ENCODE assay signal across 12 cellular contexts in the genomic region with DNA sequence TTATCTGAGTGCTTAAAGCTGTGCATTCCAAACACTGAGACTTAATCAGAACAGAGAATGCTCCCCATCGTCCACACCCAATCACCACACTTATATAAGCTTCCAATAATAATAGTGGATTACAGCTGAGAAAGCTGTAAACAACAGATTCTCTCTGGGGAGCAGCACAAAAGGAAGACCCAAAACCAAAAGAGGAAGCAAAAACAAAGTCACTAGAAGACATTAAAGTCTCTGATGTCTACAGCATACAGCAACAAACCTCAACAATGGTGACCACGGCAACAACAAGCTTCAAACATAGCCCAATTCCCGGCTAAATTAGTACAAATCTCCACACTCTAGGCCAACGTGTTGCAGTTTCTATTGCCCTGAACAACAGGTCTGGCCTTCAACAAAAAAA. TPM values are rescaled to one million over a fixed set of nuclear protein-coding genes. Genes with fewer than 3 reads are reported as not detected.
DNase-seq lines count a peak whose midpoint lies in the region; ATAC-seq and TF ChIP-seq lines count a peak whose summit lies in the region.
"Had no signal": no experiment of that assay in that cellular context is flagged by ENCODE, and none has a peak within 500 bp of the region (broad histone marks: within the 10 kb centered on the region; RNA-seq: fewer than 3 reads in every experiment).

No MANE protein-coding gene starts in this region.

- H3K4me3 ChIP-seq in HUES48 (ENCODE audit: low read depth, low read length), result no peak overlapping the region
- H3K4me3 ChIP-seq in upper lobe of left lung, result no peak overlapping the region
- H3K4me3 ChIP-seq in gastroesophageal sphincter, result no peak overlapping the region

- H3K36me3 ChIP-seq in HUES48 (ENCODE audit: control insufficient read depth, insufficient read depth, low read length) (no peaks in the 10 kb centered on the region), upper lobe of left lung (peaks cover 0 to 9% (median 3%) of the 10 kb centered on the region in 4 donors), gastroesophageal sphincter (peaks cover 0 to 32% of the 10 kb centered on the region in 2 donors)

- no peak for TF ChIP-seq CTCF in endothelial cell (IDR thresholded peaks at IDR 0.05; ENCODE audit: unreplicated experiment)
- no peak for TF ChIP-seq CTCF in upper lobe of left lung (IDR thresholded peaks at IDR 0.05)
- TF ChIP-seq CTCF in gastroesophageal sphincter (IDR thresholded peaks at IDR 0.05), result no peak

- H3K4me1 Mint-ChIP-seq in endothelial cell (ENCODE audit: unreplicated experiment), result peaks cover 6% of the 10 kb centered on the region

- H3K9me3 ChIP-seq in HUES48 (ENCODE audit: control insufficient read depth, insufficient read depth, low read length), result no peaks in the 10 kb centered on the region
- H3K9me3 ChIP-seq in upper lobe of left lung, result no peaks in the 10 kb centered on the region
- no peaks in the 10 kb centered on the region for H3K9me3 ChIP-seq in gastroesophageal sphincter

- H3K27ac ChIP-seq in HUES48 (ENCODE audit: low read depth, low read length) (peak overlapping the region; percentile 17), upper lobe of left lung (no peak overlapping the region), gastroesophageal sphincter (no peak overlapping the region)

- TF ChIP-seq POLR2A in upper lobe of left lung (IDR thresholded peaks at IDR 0.05) (no peak), gastroesophageal sphincter (IDR thresholded peaks at IDR 0.05) (no peak)

- DNase-seq in endothelial cell (ENCODE audit: low spot score) (no peak), SKM-1 (lab: John Stamatoyannopoulos, UW; ENCODE audit: unreplicated experiment) (no peak), HCEC 1CT (no peak), upper lobe of left lung (no peak)
- DNase-seq: activated T-cell treated with anti-CD3 and anti-CD28 coated beads, Interleukin-2, amount 50 U/mL, for 24 hours; mesenchymal stem cell; NCI-H510A treated with DMSO at 0.1 percent for 48 hours; T-helper 1 cell had no signal

- H3K9ac ChIP-seq in HUES48 (ENCODE audit: low read depth, low read length), result no peak overlapping the region

- TF ChIP-seq EP300 in upper lobe of left lung (IDR thresholded peaks at IDR 0.05) (no peak), gastroesophageal sphincter (IDR thresholded peaks at IDR 0.05) (no peak)

- WGBS in upper lobe of left lung, 2 donors, result 62 to 71% methylated on average over 4 of the region's 4 CpGs
- WGBS in gastroesophageal sphincter (ENCODE audit: low coverage in 1 of 2), 2 donors, result 40 to 52% methylated on average over 3 to 4 of the region's 4 CpGs

- H3K4me1 ChIP-seq in HUES48 (ENCODE audit: control insufficient read depth, insufficient read depth, low read length), result no peaks in the 10 kb centered on the region
- H3K4me1 ChIP-seq in upper lobe of left lung, result no peaks in the 10 kb centered on the region
- H3K4me1 ChIP-seq in gastroesophageal sphincter, result no peaks in the 10 kb centered on the region

- H3K4me3 Mint-ChIP-seq in endothelial cell (ENCODE audit: unreplicated experiment), result no peak overlapping the region
- H3K4me3 Mint-ChIP-seq: activated T-cell treated with anti-CD3 and anti-CD28 coated beads, Interleukin-2, amount 50 U/mL, for 24 hours had no signal

- H3K27me3 ChIP-seq in HUES48 (ENCODE audit: control insufficient read depth, insufficient read depth, low read length) (no peaks in the 10 kb centered on the region), upper lobe of left lung (no peaks in the 10 kb centered on the region), gastroesophageal sphincter (no peaks in the 10 kb centered on the region)

- no peaks in the 10 kb centered on the region for H3K9me3 Mint-ChIP-seq in endothelial cell (ENCODE audit: unreplicated experiment)
- H3K9me3 Mint-ChIP-seq: activated T-cell treated with anti-CD3 and anti-CD28 coated beads, Interleukin-2, amount 50 U/mL, for 24 hours had no signal

- H3K36me3 Mint-ChIP-seq in endothelial cell (ENCODE audit: low read depth, unreplicated experiment), result peaks cover 10% of the 10 kb centered on the region

- peak overlapping the region; percentile 92 for H3K27ac Mint-ChIP-seq in endothelial cell (ENCODE audit: unreplicated experiment)
- H3K27ac Mint-ChIP-seq: activated T-cell treated with anti-CD3 and anti-CD28 coated beads, Interleukin-2, amount 50 U/mL, for 24 hours had no signal

- ATAC-seq in GM18498 (IDR thresholded peaks at IDR 0.05; ENCODE audit: unreplicated experiment), result peak; percentile 81
- ATAC-seq in GM21723 (IDR thresholded peaks at IDR 0.05; ENCODE audit: unreplicated experiment), result peak; percentile 96
- ATAC-seq in upper lobe of left lung (ENCODE audit: low FRiP score in 2 of 2), result no peak
- no peak for ATAC-seq in gastroesophageal sphincter

- H3K27me3 Mint-ChIP-seq in endothelial cell (ENCODE audit: unreplicated experiment), result peaks cover 4% of the 10 kb centered on the region
- H3K27me3 Mint-ChIP-seq: activated T-cell treated with anti-CD3 and anti-CD28 coated beads, Interleukin-2, amount 50 U/mL, for 24 hours had no signal

RNA-seq across cellular contexts. Expression of a gene that starts 37.7 kb away (rescaled TPM):
- total RNA-seq in endothelial cell (ENCODE audit: unreplicated experiment), result 26.3 TPM
- total RNA-seq in upper lobe of left lung, result 10 to 100 TPM in 3 of 6 donors, 1 to 10 TPM in 3; 5.2 to 12.1 (median 9.7) TPM
- 1 to 10 TPM; 1.2 to 4.4 (median 2.2) TPM for total RNA-seq in gastroesophageal sphincter

Comparison
In these comparisons a context has a peak if more than half of its experiments do, and no peak if none do; other contexts are left out.
1. ATAC-seq: peak in GM18498 (single experiment) and GM21723 (single experiment); none in upper lobe of left lung (0 of 2) and gastroesophageal sphincter (single experiment).